In the genomic region with DNA sequence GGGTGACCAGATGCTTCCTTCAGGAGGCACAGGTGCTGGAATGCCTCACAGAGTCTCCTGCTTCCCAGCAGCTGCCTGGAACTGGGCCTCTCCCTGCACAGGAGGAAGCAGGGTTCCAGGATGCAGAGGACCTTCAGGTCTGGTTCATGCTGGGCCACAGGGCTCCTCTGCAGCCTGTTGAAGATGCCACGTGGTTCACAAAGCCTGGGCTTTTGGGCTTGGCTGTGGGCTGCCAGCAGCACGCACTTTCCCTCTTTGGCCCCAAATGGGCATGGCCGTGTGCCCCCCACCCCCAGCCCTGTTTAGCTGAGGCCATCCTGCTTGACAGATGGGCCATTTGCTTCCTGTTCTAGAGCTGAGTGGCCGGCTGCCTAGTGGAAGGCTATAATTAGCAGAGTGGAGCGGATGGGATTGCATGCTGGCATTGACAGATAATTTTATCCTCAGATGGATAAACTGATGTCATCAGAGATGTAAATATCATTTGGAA, we compare ENCODE assay signal across 9 cellular contexts. TPM values are rescaled to one million over a fixed set of nuclear protein-coding genes. Genes with fewer than 3 reads are reported as not detected.
A peak's percentile ranks its signal among the peaks of the same experiment; 100 is the strongest.
DNase-seq lines count a peak whose midpoint lies in the region; ATAC-seq, FAIRE-seq and TF ChIP-seq lines count a peak whose summit lies in the region.
"Had no signal": no experiment of that assay in that cellular context is flagged by ENCODE, and none has a peak within 500 bp of the region (broad histone marks: within the 10 kb centered on the region; RNA-seq: fewer than 3 reads in every experiment).

No MANE protein-coding gene starts in this region.

- H3K27me3 ChIP-seq in small intestine (ENCODE audit: control insufficient read depth in 2 of 2, insufficient read depth in 2 of 2, low read length in 2 of 2) (no peaks in the 10 kb centered on the region), Karpas-422 (ENCODE audit: low read length) (no peaks in the 10 kb centered on the region), PC-3 (ENCODE audit: low read length) (no peaks in the 10 kb centered on the region)

- H3K27me3 Mint-ChIP-seq in WTC11 (ENCODE audit: low read depth) = no peaks in the 10 kb centered on the region

- H3K36me3 ChIP-seq in HEK293 (ENCODE audit: control insufficient read depth in 2 of 2, insufficient read depth in 1 of 2, low read length in 2 of 2) (no peaks in the 10 kb centered on the region), small intestine (ENCODE audit: control insufficient read depth in 2 of 2, insufficient read depth in 2 of 2, low read length in 2 of 2) (no peaks in the 10 kb centered on the region), Karpas-422 (ENCODE audit: insufficient read depth, low read length) (no peaks in the 10 kb centered on the region), PC-3 (ENCODE audit: low read depth, low read length) (peaks cover 28% of the 10 kb centered on the region)

- H4K20me1 ChIP-seq in Karpas-422 (ENCODE audit: insufficient read depth, low read depth, low read length) (no peaks in the 10 kb centered on the region), PC-3 (ENCODE audit: low read length) (no peaks in the 10 kb centered on the region; the same call in 1 of the 2 replicates)

- no peak overlapping the region for H3K4me2 ChIP-seq in Karpas-422 (ENCODE audit: low read depth, low read length, poor library complexity, severe bottlenecking)
- H3K4me2 ChIP-seq in PC-3 (ENCODE audit: low read length) = no peak overlapping the region

- DNase-seq in WTC11 (ENCODE audit: low spot score) = no peak
- DNase-seq in hippocampal formation (lab: John Stamatoyannopoulos, UW) = peak; percentile 26 to 60
- DNase-seq in small intestine = no peak
- no peak for DNase-seq in Karpas-422
- DNase-seq in PC-3 = no peak
- DNase-seq: activated gamma-delta T cell had no signal

- H3K79me2 ChIP-seq in Karpas-422 (ENCODE audit: low read length) (no peaks in the 10 kb centered on the region), PC-3 (ENCODE audit: low read length) (peaks cover 90% of the 10 kb centered on the region)

- H2AFZ ChIP-seq in Karpas-422 (ENCODE audit: low read length) = no peak overlapping the region
- no peak overlapping the region for H2AFZ ChIP-seq in PC-3 (ENCODE audit: low read length)

- H3K9me3 Mint-ChIP-seq in WTC11 = no peaks in the 10 kb centered on the region

- no peak overlapping the region for H3K4me3 Mint-ChIP-seq in WTC11

- FAIRE-seq in small intestine (lab: Jason Lieb, UNC) = no peak

- CTCF ChIA-PET in HEK293 (lab: Yijun Ruan, JAX) = no interaction called here
- CTCF ChIA-PET in WTC11 (lab: Charles Lee) = interaction anchor here (0.9 to 1.0 kb wide), 3 partner anchors 11 to 71 kb away, joined by 4 read pairs; no protein-coding TSS in a partner anchor
- CTCF ChIA-PET in PC-3 (lab: Charles Lee) = no interaction called here

- BruUV-seq in PC-3 (replicated peaks; lab: Mats Ljungman, UMichigan) = no TSS peak

- H3K27ac ChIP-seq in HEK293 (ENCODE audit: extremely low read depth, low read depth, low read length) (no peak overlapping the region), small intestine (ENCODE audit: low read depth in 1 of 2, low read length in 1 of 2) (peak overlapping the region; percentile 16 to 71), Karpas-422 (ENCODE audit: low read length) (no peak overlapping the region), PC-3 (ENCODE audit: low read length) (no peak overlapping the region)

- intact Hi-C loops in PC-3 (cut with micrococcal nuclease) = no loop called here

- H3K9me3 ChIP-seq in HEK293 (ENCODE audit: control insufficient read depth, insufficient read depth, low read depth, low read length) = no peaks in the 10 kb centered on the region
- no peaks in the 10 kb centered on the region for H3K9me3 ChIP-seq in small intestine (ENCODE audit: control insufficient read depth, low read depth)
- H3K9me3 ChIP-seq in Karpas-422 (ENCODE audit: low read length) = no peaks in the 10 kb centered on the region
- no peaks in the 10 kb centered on the region for H3K9me3 ChIP-seq in PC-3 (ENCODE audit: low read length)

- WGBS in small intestine, 3 donors = 41 to 72% (median 57%) methylated on average over 5 of the region's 5 CpGs

- no peaks in the 10 kb centered on the region for H3K36me3 Mint-ChIP-seq in WTC11

- no peak overlapping the region for H3K27ac Mint-ChIP-seq in WTC11

- H3K9ac ChIP-seq in Karpas-422 (ENCODE audit: low read length) = no peak overlapping the region
- H3K9ac ChIP-seq in PC-3 (ENCODE audit: low read length) = no peak overlapping the region

- POLR2A ChIA-PET in HEK293 (lab: Yijun Ruan, JAX) (interaction anchor here (0.5 kb wide), 1 partner anchor 1357 kb away, joined by 3 read pairs; no protein-coding TSS in a partner anchor), WTC11 (lab: Charles Lee) (interaction anchor here (1.3 kb wide), 1 partner anchor 13 kb away, joined by 4 read pairs; no protein-coding TSS in a partner anchor), PC-3 (lab: Charles Lee; ENCODE audit: unreplicated experiment) (interaction anchor here (0.6 kb wide), 1 partner anchor 879 kb away, joined by 4 read pairs; no protein-coding TSS in a partner anchor)

- H3K9me2 ChIP-seq in Karpas-422 (replicated peaks; ENCODE audit: insufficient read depth, low read length) = no peaks in the 10 kb centered on the region
- no peaks in the 10 kb centered on the region for H3K9me2 ChIP-seq in PC-3 (replicated peaks; ENCODE audit: low read length)

- ATAC-seq in WTC11 (peak; percentile 35; the same call in 1 of the 2 replicates), GM21447 (IDR thresholded peaks at IDR 0.05; ENCODE audit: unreplicated experiment) (no peak), HG03280 (IDR thresholded peaks at IDR 0.05; ENCODE audit: unreplicated experiment) (no peak), PC-3 (no peak)

- TF ChIP-seq CTCF in HEK293 (tag by site-specific recombination; IDR thresholded peaks at IDR 0.05) (no peak), WTC11 (IDR thresholded peaks at IDR 0.05) (no peak), PC-3 (conservative IDR thresholded peaks at IDR 0.05; ENCODE audit: low read depth, low read length) (no peak)

- H3F3A ChIP-seq in PC-3 (ENCODE audit: low read length, unreplicated experiment) = no peaks in the 10 kb centered on the region

- H3K4me1 ChIP-seq in HEK293 (ENCODE audit: control insufficient read depth, insufficient read depth, low read length) (no peaks in the 10 kb centered on the region), small intestine (ENCODE audit: control insufficient read depth in 2 of 2, insufficient read depth in 1 of 2, low read depth in 1 of 2, low read length in 1 of 2) (no peaks in the 10 kb centered on the region), Karpas-422 (ENCODE audit: low read length) (peaks cover 12% of the 10 kb centered on the region), PC-3 (ENCODE audit: insufficient read depth, low read length) (peaks cover 14% of the 10 kb centered on the region)

- H3K4me3 ChIP-seq in HEK293 (ENCODE audit: low read depth, low read length) = no peak overlapping the region
- no peak overlapping the region for H3K4me3 ChIP-seq in small intestine (ENCODE audit: low read depth in 1 of 2, low read length in 2 of 2)
- no peak overlapping the region for H3K4me3 ChIP-seq in Karpas-422 (ENCODE audit: low read length)
- H3K4me3 ChIP-seq in PC-3 (ENCODE audit: low read length) = no peak overlapping the region

- H3K4me1 Mint-ChIP-seq in WTC11 = peaks cover 18% of the 10 kb centered on the region

TF ChIP-seq in HEK293, 187 proteins besides CTCF, POLR2A, EP300 and RAD21 (continues in another document):
- TF ChIP-seq ZNF670 (tag by site-specific recombination; IDR thresholded peaks at IDR 0.05; ENCODE audit: low read depth) (no peak), ZNF223 (tag by site-specific recombination; IDR thresholded peaks at IDR 0.05) (no peak), ZXDB (tag by site-specific recombination; IDR thresholded peaks at IDR 0.05) (no peak), ZIC2 (tag by site-specific recombination; IDR thresholded peaks at IDR 0.05) (peak; percentile 29; the same call in 1 of the 2 replicates), HOXD13 (CRISPR knock-in tag; IDR thresholded peaks at IDR 0.05; ENCODE audit: borderline replicate concordance) (no peak), ZNF366 (tag by site-specific recombination; conservative IDR thresholded peaks at IDR 0.05) (no peak), ZFHX2 (tag by site-specific recombination; conservative IDR thresholded peaks at IDR 0.05) (no peak), ZNF837 (tag by site-specific recombination; IDR thresholded peaks at IDR 0.05) (no peak), SCRT2 (tag by site-specific recombination; IDR thresholded peaks at IDR 0.05) (peak; percentile 51; the same call in 1 of the 2 replicates), SP7 (tag by site-specific recombination; IDR thresholded peaks at IDR 0.05) (peak; percentile 88), WT1 (tag by site-specific recombination; IDR thresholded peaks at IDR 0.05) (no peak), ZNF140 (tag by site-specific recombination; IDR thresholded peaks at IDR 0.05) (no peak), ZBTB20 (tag by site-specific recombination; IDR thresholded peaks at IDR 0.05) (no peak), ZNF514 (tag by site-specific recombination; IDR thresholded peaks at IDR 0.05) (no peak)

TF ChIP-seq in WTC11, 78 proteins besides CTCF, POLR2A, EP300 and RAD21 (continues in another document):
- TF ChIP-seq FOXP1 (CRISPR knock-in tag; IDR thresholded peaks at IDR 0.05; ENCODE audit: borderline replicate concordance) (no peak), ZNF219 (CRISPR knock-in tag; IDR thresholded peaks at IDR 0.05; ENCODE audit: borderline replicate concordance) (no peak), OVOL2 (CRISPR knock-in tag; IDR thresholded peaks at IDR 0.05; ENCODE audit: borderline replicate concordance) (no peak)

RNA-seq across cellular contexts. Expression of gene TSPAN15, which starts 28.0 kb away (rescaled TPM):
- total RNA-seq in WTC11 (2021) (8.3 to 10.4 TPM (median 10.1 TPM) in 3 replicates), PC-3 (2014; rRNA removed) (186 and 212 TPM in 2 replicates)
- polyA plus RNA-seq in small intestine = 10 to 100 TPM; 43.2 to 72.1 (median 47.0) TPM
- total RNA-seq in Karpas-422 (2014; rRNA removed; shearing (Covaris generic); ENCODE audit: low replicate concordance) = 0.97 and 1.6 TPM in 2 replicates

Comparison
In these comparisons a context has a peak if more than half of its experiments do, and no peak if none do; other contexts are left out.
1. H3K27ac ChIP-seq: peak in small intestine (2 of 2); none in HEK293 (single experiment), Karpas-422 (single experiment) and PC-3 (single experiment).
2. DNase-seq: peak in hippocampal formation (2 of 2); none in WTC11 (single experiment), small intestine (single experiment), Karpas-422 (single experiment) and PC-3 (single experiment).
3. RNA of gene TSPAN15, which starts 28.0 kb away (total RNA-seq): 186 to 212 TPM in PC-3; 8.3 to 10.4 TPM in WTC11 and 0.97 to 1.6 TPM in Karpas-422; every median in the first group is over 10 times any median in the second.